9 cellular contexts compared by ENCODE assay signal in the genomic region with DNA sequence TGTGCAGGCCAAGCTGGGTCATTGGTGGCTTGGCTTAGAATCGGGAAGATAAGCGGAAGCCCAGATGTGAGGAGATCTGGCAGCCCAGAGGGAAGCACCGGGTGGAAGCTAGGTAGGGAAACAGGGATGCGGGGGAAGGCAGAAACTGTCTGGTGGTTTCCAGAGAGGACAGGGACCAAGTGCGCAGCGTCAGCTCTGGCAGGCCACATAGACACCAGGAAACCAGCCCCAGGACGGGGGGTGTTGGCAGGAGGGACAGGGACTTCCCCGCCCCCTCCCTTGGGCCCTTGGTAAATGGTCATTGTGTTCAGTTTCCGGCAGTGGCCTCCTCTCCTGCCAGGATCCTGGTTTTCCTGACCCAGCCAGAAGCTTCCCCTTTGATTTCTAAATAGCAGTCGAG. TPM values are rescaled to one million over a fixed set of nuclear protein-coding genes. Genes with fewer than 3 reads are reported as not detected.
DNase-seq lines count a peak whose midpoint lies in the region; ATAC-seq, FAIRE-seq and TF ChIP-seq lines count a peak whose summit lies in the region.
"Had no signal": no experiment of that assay in that cellular context is flagged by ENCODE, and none has a peak within 500 bp of the region (broad histone marks: within the 10 kb centered on the region; RNA-seq: fewer than 3 reads in every experiment).

No MANE protein-coding gene starts in this region.

- H3K4me3 Mint-ChIP-seq in activated T-cell treated with anti-CD3 and anti-CD28 coated beads, Interleukin-2, amount 50 U/mL, for 72 hours: peak overlapping the region; percentile 38 to 42
- peak overlapping the region; percentile 63 to 78 for H3K4me3 Mint-ChIP-seq in effector memory CD8-positive, alpha-beta T cell
- peak overlapping the region; percentile 88 for H3K4me3 Mint-ChIP-seq in type B pancreatic cell

- DNase-seq in activated T-cell treated with anti-CD3 and anti-CD28 coated beads, Interleukin-2, amount 50 U/mL, for 72 hours: no peak
- no peak for DNase-seq in activated T-cell treated with anti-CD3 and anti-CD28 coated beads, Interleukin-2, amount 50 U/mL, for 48 hours
- DNase-seq in effector memory CD8-positive, alpha-beta T cell: no peak
- DNase-seq in type B pancreatic cell (ENCODE audit: extremely low spot score, unreplicated experiment) (no peak), RCC 7860 (ENCODE audit: low spot score) (no peak)

- peak overlapping the region in 1 of 2 donors; percentile 6 for H3K9ac ChIP-seq in mucosa of rectum (ENCODE audit: low read depth in 1 of 2, low read length in 2 of 2)

- H3K9me3 Mint-ChIP-seq in activated T-cell treated with anti-CD3 and anti-CD28 coated beads, Interleukin-2, amount 50 U/mL, for 72 hours: no peaks in the 10 kb centered on the region
- H3K9me3 Mint-ChIP-seq in effector memory CD8-positive, alpha-beta T cell: no peaks in the 10 kb centered on the region
- no peaks in the 10 kb centered on the region for H3K9me3 Mint-ChIP-seq in type B pancreatic cell

- no peak for ATAC-seq in activated T-cell treated with anti-CD3 and anti-CD28 coated beads, Interleukin-2, amount 50 U/mL, for 72 hours (replicated peaks in 1 of 2)
- ATAC-seq in effector memory CD8-positive, alpha-beta T cell (replicated peaks): no peak
- no peak for ATAC-seq in HG02610 (IDR thresholded peaks at IDR 0.05; ENCODE audit: unreplicated experiment)
- ATAC-seq in GM19324 (IDR thresholded peaks at IDR 0.05; ENCODE audit: low FRiP score, unreplicated experiment): no peak

- no peaks in the 10 kb centered on the region for H3K9me3 ChIP-seq in mucosa of rectum (ENCODE audit: control insufficient read depth in 2 of 2, low read length in 2 of 2)

- H3K27ac Mint-ChIP-seq in activated T-cell treated with anti-CD3 and anti-CD28 coated beads, Interleukin-2, amount 50 U/mL, for 72 hours: no peak overlapping the region
- H3K27ac Mint-ChIP-seq in effector memory CD8-positive, alpha-beta T cell: peak overlapping the region; percentile 58 to 97
- peak overlapping the region; percentile 84 for H3K27ac Mint-ChIP-seq in type B pancreatic cell

- TF ChIP-seq CTCF in type B pancreatic cell (conservative IDR thresholded peaks at IDR 0.05): no peak

- H3K4me3 ChIP-seq in mucosa of rectum (ENCODE audit: low read length in 2 of 2): peak overlapping the region; percentile 68 to 77

- H3K27me3 Mint-ChIP-seq in activated T-cell treated with anti-CD3 and anti-CD28 coated beads, Interleukin-2, amount 50 U/mL, for 72 hours (ENCODE audit: low read depth): no peaks in the 10 kb centered on the region
- no peaks in the 10 kb centered on the region for H3K27me3 Mint-ChIP-seq in effector memory CD8-positive, alpha-beta T cell
- H3K27me3 Mint-ChIP-seq in type B pancreatic cell: no peaks in the 10 kb centered on the region

- no peaks in the 10 kb centered on the region for H3K27me3 ChIP-seq in mucosa of rectum (ENCODE audit: control insufficient read depth in 2 of 2, insufficient read depth in 2 of 2, low read length in 2 of 2)

- peaks cover 66 to 68% of the 10 kb centered on the region in 2 donors for H3K4me1 ChIP-seq in mucosa of rectum (ENCODE audit: control insufficient read depth in 2 of 2, insufficient read depth in 2 of 2, low read length in 2 of 2)

- H3K36me3 Mint-ChIP-seq in activated T-cell treated with anti-CD3 and anti-CD28 coated beads, Interleukin-2, amount 50 U/mL, for 72 hours (ENCODE audit: insufficient read depth in 2 of 2): no peaks in the 10 kb centered on the region
- H3K36me3 Mint-ChIP-seq in effector memory CD8-positive, alpha-beta T cell (ENCODE audit: insufficient read depth): peaks cover 88% of the 10 kb centered on the region
- no peaks in the 10 kb centered on the region for H3K36me3 Mint-ChIP-seq in type B pancreatic cell

- peak overlapping the region in 1 of 2 donors; percentile 67 for H3K27ac ChIP-seq in mucosa of rectum (ENCODE audit: low read depth in 2 of 2, low read length in 2 of 2)

- no peak for FAIRE-seq in RCC 7860 (lab: Jason Lieb, UNC)
- FAIRE-seq: GM19239 had no signal

- no peaks in the 10 kb centered on the region for H3K36me3 ChIP-seq in mucosa of rectum (ENCODE audit: control insufficient read depth in 2 of 2, insufficient read depth in 2 of 2, low read length in 2 of 2)

- peaks cover 53% of the 10 kb centered on the region for H3K4me1 Mint-ChIP-seq in activated T-cell treated with anti-CD3 and anti-CD28 coated beads, Interleukin-2, amount 50 U/mL, for 72 hours (ENCODE audit: low read depth)
- peaks cover 59 to 65% of the 10 kb centered on the region in 2 donors for H3K4me1 Mint-ChIP-seq in effector memory CD8-positive, alpha-beta T cell (ENCODE audit: low read depth in 2 of 2)
- peaks cover 59% of the 10 kb centered on the region for H3K4me1 Mint-ChIP-seq in type B pancreatic cell (ENCODE audit: unreplicated experiment)

RNA-seq across cellular contexts. Expression of gene RALGDS, which starts 2.0 kb away (rescaled TPM):
- 10 to 100 TPM; 50.7 to 78.2 TPM for total RNA-seq in activated T-cell treated with anti-CD3 and anti-CD28 coated beads, Interleukin-2, amount 50 U/mL, for 72 hours
- 64.8 and 86.3 TPM in 2 replicates for total RNA-seq in type B pancreatic cell (ENCODE audit: low replicate concordance)

RNA-seq across cellular contexts. Expression of gene GBGT1, which starts 44.7 kb away (rescaled TPM):
- 1 to 10 TPM in 1 of 2 donors, under 1 TPM in 1; 0.86 to 2.0 TPM for total RNA-seq in activated T-cell treated with anti-CD3 and anti-CD28 coated beads, Interleukin-2, amount 50 U/mL, for 72 hours
- total RNA-seq in type B pancreatic cell (ENCODE audit: low replicate concordance): 21.0 and 54.9 TPM in 2 replicates

RNA-seq across cellular contexts. Expression of gene CEL, which starts 57.3 kb away (rescaled TPM):
- total RNA-seq in activated T-cell treated with anti-CD3 and anti-CD28 coated beads, Interleukin-2, amount 50 U/mL, for 72 hours: 1 to 10 TPM; 1.6 to 3.6 TPM
- total RNA-seq in type B pancreatic cell (ENCODE audit: low replicate concordance): 4.5 and 4.9 TPM in 2 replicates
